ENCODE assay signal across 18 cellular contexts in genomic region chr3:13370609-13371008, GRCh38. TPM values are rescaled to one million over a fixed set of nuclear protein-coding genes. Genes with fewer than 3 reads are reported as not detected.
DNase-seq lines count a peak whose midpoint lies in the region; ATAC-seq and TF ChIP-seq lines count a peak whose summit lies in the region.
"Had no signal": no experiment of that assay in that cellular context is flagged by ENCODE, and none has a peak within 500 bp of the region (broad histone marks: within the 10 kb centered on the region; RNA-seq: fewer than 3 reads in every experiment).

No MANE protein-coding gene starts in this region.

- H3K36me3 ChIP-seq in neural progenitor cell (no peaks in the 10 kb centered on the region), Peyer's patch (peaks cover 0 to 35% (median 0%) of the 10 kb centered on the region in 3 donors)

- peak overlapping the region; percentile 18 for H3K27ac Mint-ChIP-seq in activated naive CD4-positive, alpha-beta T cell treated with anti-CD3 and anti-CD28 coated beads, Interleukin-2, amount 50 U/mL, for 24 hours
- H3K27ac Mint-ChIP-seq in WTC11 = 0 out of 2 replicates have a peak overlapping the region, but pooled peaks have one; percentile 15
- no peak overlapping the region for H3K27ac Mint-ChIP-seq in neural progenitor cell
- H3K27ac Mint-ChIP-seq in stimulated activated memory B cell treated with anti-CD40 and anti-IgM and Interleukin-4, amounts not matched to agents 10 μg/mL and 1 μg/mL and 100 μg/mL, for 72 hours = peak overlapping the region; percentile 35
- H3K27ac Mint-ChIP-seq: B cell had no signal

- no peak for TF ChIP-seq POLR2A in Peyer's patch (IDR thresholded peaks at IDR 0.05)

- H3K9me3 ChIP-seq in neural progenitor cell (ENCODE audit: low read depth) (no peaks in the 10 kb centered on the region), Peyer's patch (no peaks in the 10 kb centered on the region)

- H3K27ac ChIP-seq in neural progenitor cell = no peak overlapping the region
- H3K27ac ChIP-seq in Peyer's patch = no peak overlapping the region

- CTCF ChIA-PET in WTC11 (lab: Charles Lee) = no interaction called here

- H3K4me1 ChIP-seq in neural progenitor cell (no peaks in the 10 kb centered on the region), Peyer's patch (no peaks in the 10 kb centered on the region)

- no peaks in the 10 kb centered on the region for H4K20me1 ChIP-seq in neural progenitor cell (ENCODE audit: low read depth)

- H3K4me3 ChIP-seq in neural progenitor cell (no peak overlapping the region), Peyer's patch (no peak overlapping the region)

- no peaks in the 10 kb centered on the region for H3K79me2 ChIP-seq in neural progenitor cell (ENCODE audit: low read depth)

- H3K27me3 ChIP-seq in neural progenitor cell (no peaks in the 10 kb centered on the region), Peyer's patch (no peaks in the 10 kb centered on the region)

- H3K4me1 Mint-ChIP-seq in activated naive CD4-positive, alpha-beta T cell treated with anti-CD3 and anti-CD28 coated beads, Interleukin-2, amount 50 U/mL, for 24 hours = no peaks in the 10 kb centered on the region
- H3K4me1 Mint-ChIP-seq in WTC11 = peaks cover 13% of the 10 kb centered on the region
- peaks cover 10% of the 10 kb centered on the region for H3K4me1 Mint-ChIP-seq in neural progenitor cell
- peaks cover 5% of the 10 kb centered on the region for H3K4me1 Mint-ChIP-seq in stimulated activated memory B cell treated with anti-CD40 and anti-IgM and Interleukin-4, amounts not matched to agents 10 μg/mL and 1 μg/mL and 100 μg/mL, for 72 hours
- H3K4me1 Mint-ChIP-seq: B cell, CD14-positive monocyte had no signal

- no peak overlapping the region for H2AFZ ChIP-seq in neural progenitor cell (replicated peaks)

- POLR2A ChIA-PET in WTC11 (lab: Charles Lee) = no interaction called here

- H3K4me2 ChIP-seq in neural progenitor cell = no peak overlapping the region

- no peaks in the 10 kb centered on the region for H3K27me3 Mint-ChIP-seq in activated naive CD4-positive, alpha-beta T cell treated with anti-CD3 and anti-CD28 coated beads, Interleukin-2, amount 50 U/mL, for 24 hours
- H3K27me3 Mint-ChIP-seq in WTC11 (ENCODE audit: low read depth) = no peaks in the 10 kb centered on the region
- H3K27me3 Mint-ChIP-seq in neural progenitor cell (ENCODE audit: insufficient read depth, low read depth) = peaks cover 3% of the 10 kb centered on the region
- H3K27me3 Mint-ChIP-seq in stimulated activated memory B cell treated with anti-CD40 and anti-IgM and Interleukin-4, amounts not matched to agents 10 μg/mL and 1 μg/mL and 100 μg/mL, for 72 hours = no peaks in the 10 kb centered on the region
- H3K27me3 Mint-ChIP-seq: B cell had no signal

- DNase-seq in activated naive CD4-positive, alpha-beta T cell treated with Interleukin-2 at 50 U/mL for 16 hours = no peak
- DNase-seq in WTC11 (ENCODE audit: low spot score) (no peak), neural progenitor cell (ENCODE audit: low spot score) (no peak), SIG-M5 (lab: John Stamatoyannopoulos, UW) (no peak), cerebellar nuclear complex (lab: John Stamatoyannopoulos, UW) (no peak), Peyer's patch (no peak)
- DNase-seq: DMS53, GF-D8, MV-4-11, NCI-H1694, NCI-H2171, NCI-H345, NCI-H524, NCI-H82 had no signal

- ATAC-seq in WTC11 = no peak
- no peak for ATAC-seq in stimulated activated memory B cell treated with anti-CD40 and anti-IgM and Interleukin-4, amounts not matched to agents 10 μg/mL and 1 μg/mL and 100 μg/mL, for 72 hours

- peaks cover 18% of the 10 kb centered on the region for H3K36me3 Mint-ChIP-seq in activated naive CD4-positive, alpha-beta T cell treated with anti-CD3 and anti-CD28 coated beads, Interleukin-2, amount 50 U/mL, for 24 hours
- H3K36me3 Mint-ChIP-seq in WTC11 (peaks cover 41% of the 10 kb centered on the region), neural progenitor cell (peaks cover 28% of the 10 kb centered on the region)
- peaks cover 48% of the 10 kb centered on the region for H3K36me3 Mint-ChIP-seq in stimulated activated memory B cell treated with anti-CD40 and anti-IgM and Interleukin-4, amounts not matched to agents 10 μg/mL and 1 μg/mL and 100 μg/mL, for 72 hours

- H3K4me3 Mint-ChIP-seq in activated naive CD4-positive, alpha-beta T cell treated with anti-CD3 and anti-CD28 coated beads, Interleukin-2, amount 50 U/mL, for 24 hours = no peak overlapping the region
- no peak overlapping the region for H3K4me3 Mint-ChIP-seq in WTC11
- no peak overlapping the region for H3K4me3 Mint-ChIP-seq in neural progenitor cell
- no peak overlapping the region for H3K4me3 Mint-ChIP-seq in stimulated activated memory B cell treated with anti-CD40 and anti-IgM and Interleukin-4, amounts not matched to agents 10 μg/mL and 1 μg/mL and 100 μg/mL, for 72 hours
- H3K4me3 Mint-ChIP-seq: B cell, CD14-positive monocyte had no signal

- peak overlapping the region; percentile 27 for H3K9ac ChIP-seq in neural progenitor cell

- TF ChIP-seq CTCF in WTC11 (IDR thresholded peaks at IDR 0.05) = no peak
- no peak for TF ChIP-seq CTCF in neural progenitor cell (IDR thresholded peaks at IDR 0.05)
- no peak for TF ChIP-seq CTCF in Peyer's patch (IDR thresholded peaks at IDR 0.05)

- no peaks in the 10 kb centered on the region for H3K9me3 Mint-ChIP-seq in activated naive CD4-positive, alpha-beta T cell treated with anti-CD3 and anti-CD28 coated beads, Interleukin-2, amount 50 U/mL, for 24 hours
- peaks cover 8% of the 10 kb centered on the region for H3K9me3 Mint-ChIP-seq in WTC11
- no peaks in the 10 kb centered on the region for H3K9me3 Mint-ChIP-seq in neural progenitor cell
- no peaks in the 10 kb centered on the region for H3K9me3 Mint-ChIP-seq in stimulated activated memory B cell treated with anti-CD40 and anti-IgM and Interleukin-4, amounts not matched to agents 10 μg/mL and 1 μg/mL and 100 μg/mL, for 72 hours
- H3K9me3 Mint-ChIP-seq: CD14-positive monocyte had no signal

- H3F3A ChIP-seq in neural progenitor cell (ENCODE audit: low read depth) = no peaks in the 10 kb centered on the region

TF ChIP-seq in WTC11, 78 proteins besides CTCF, POLR2A, EP300 and RAD21 (continues in another document):
- TF ChIP-seq ESRRA (CRISPR knock-in tag; IDR thresholded peaks at IDR 0.05; ENCODE audit: borderline replicate concordance) (no peak), ZNF423 (CRISPR knock-in tag; IDR thresholded peaks at IDR 0.05) (no peak), NR3C1 (CRISPR knock-in tag; conservative IDR thresholded peaks at IDR 0.05; ENCODE audit: low read depth) (no peak), ZNF512 (CRISPR knock-in tag; IDR thresholded peaks at IDR 0.05; ENCODE audit: borderline replicate concordance) (no peak), ZNF396 (CRISPR knock-in tag; IDR thresholded peaks at IDR 0.05; ENCODE audit: borderline replicate concordance) (no peak), HMGXB4 (CRISPR knock-in tag; IDR thresholded peaks at IDR 0.05) (no peak), FOXP1 (CRISPR knock-in tag; IDR thresholded peaks at IDR 0.05; ENCODE audit: borderline replicate concordance) (no peak), USF1 (CRISPR knock-in tag; IDR thresholded peaks at IDR 0.05) (no peak), E2F4 (CRISPR knock-in tag; IDR thresholded peaks at IDR 0.05; ENCODE audit: borderline replicate concordance, low read depth) (no peak)

RNA-seq across cellular contexts. Expression of gene NUP210, which starts 49.5 kb away (rescaled TPM):
- total RNA-seq in WTC11 (2021) (59.2 to 69.9 TPM (median 69.8 TPM) in 3 replicates), neural progenitor cell (ENCODE audit: low replicate concordance) (37.1 and 78.9 TPM in 2 replicates), Peyer's patch (10 to 100 TPM; 11.6 to 81.7 (median 29.8) TPM)
